8 cellular contexts compared by ENCODE assay signal in the genomic region with DNA sequence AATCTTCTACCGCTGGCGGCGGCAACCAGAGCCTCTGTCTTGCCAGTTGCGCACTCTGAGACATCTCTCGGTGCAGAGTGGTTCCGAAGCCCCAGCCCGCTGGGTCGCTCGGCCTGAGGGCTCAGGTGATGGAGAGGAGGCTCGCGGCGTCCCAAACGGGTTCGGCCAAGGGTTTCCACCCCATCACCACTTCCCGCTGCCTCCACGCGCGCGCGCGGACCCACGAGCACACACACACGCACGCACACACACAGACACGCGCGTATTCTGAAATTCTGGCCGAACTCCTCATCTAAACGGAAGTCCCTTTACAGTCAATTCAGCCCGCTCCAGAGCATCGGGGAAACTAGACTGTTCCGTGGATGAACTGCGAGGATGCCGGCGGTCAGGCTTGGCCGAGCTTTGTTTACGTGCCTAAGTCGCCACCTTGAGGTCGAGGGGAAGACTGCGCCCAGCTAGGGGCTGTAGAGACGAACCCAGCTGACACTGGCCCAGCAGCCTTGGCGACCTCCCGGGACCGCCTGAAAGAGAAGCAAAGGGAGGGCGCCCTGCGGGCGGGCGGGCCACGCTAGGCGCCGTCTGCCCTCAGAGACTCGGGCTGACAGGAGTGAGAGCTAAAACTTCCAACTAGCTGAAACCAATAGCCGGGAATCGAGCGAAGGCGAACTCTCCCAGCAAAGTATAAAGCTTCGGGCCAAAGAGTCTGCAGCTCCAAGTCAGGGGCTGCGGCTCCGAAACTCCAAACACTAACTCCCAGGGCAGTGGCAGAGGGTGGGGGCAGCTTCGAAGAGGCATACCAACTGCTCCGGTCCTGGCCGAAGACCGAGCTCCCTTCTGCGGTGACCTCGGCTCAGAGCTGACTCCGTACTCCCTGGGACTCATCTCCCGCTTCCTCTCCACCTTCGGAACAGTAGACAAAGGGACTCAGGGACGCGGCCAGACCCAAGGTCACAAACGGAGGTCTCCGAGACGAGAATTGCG.
DNase-seq lines count a peak whose midpoint lies in the region; ATAC-seq and TF ChIP-seq lines count a peak whose summit lies in the region.

No MANE protein-coding gene starts in this region.

- H3K4me1 ChIP-seq in HUES48 (ENCODE audit: control insufficient read depth, insufficient read depth, low read length): peaks cover 12% of the 10 kb centered on the region; the same call in 1 of the 2 replicates

- H3K9ac ChIP-seq in HUES48 (ENCODE audit: low read depth, low read length): no peak overlapping the region

- H3K9me3 ChIP-seq in HUES48 (ENCODE audit: control insufficient read depth, insufficient read depth, low read length): no peaks in the 10 kb centered on the region

- peaks cover 25% of the 10 kb centered on the region for H3K4me1 Mint-ChIP-seq in activated T-cell treated with anti-CD3 and anti-CD28 coated beads, Interleukin-2, amount 50 U/mL, for 24 hours (ENCODE audit: low read depth)
- peaks cover 4 to 22% (median 19%) of the 10 kb centered on the region in 3 donors for H3K4me1 Mint-ChIP-seq in naive B cell
- H3K4me1 Mint-ChIP-seq in stimulated activated naive CD8-positive, alpha-beta T cell treated with anti-CD3 and anti-CD28 coated beads, Interleukin-15, amount 100 ng/mL, for 72 hours: peaks cover 36% of the 10 kb centered on the region

- H3K27ac Mint-ChIP-seq in activated T-cell treated with anti-CD3 and anti-CD28 coated beads, Interleukin-2, amount 50 U/mL, for 24 hours: no peak overlapping the region
- peak overlapping the region in 2 of 6 donors; percentile 33 to 87 for H3K27ac Mint-ChIP-seq in naive B cell
- H3K27ac Mint-ChIP-seq in stimulated activated naive CD8-positive, alpha-beta T cell treated with anti-CD3 and anti-CD28 coated beads, Interleukin-15, amount 100 ng/mL, for 72 hours: peak overlapping the region in 1 of 2 donors; percentile 74

- H3K36me3 ChIP-seq in HUES48 (ENCODE audit: control insufficient read depth, insufficient read depth, low read length): no peaks in the 10 kb centered on the region

- peak; percentile 77 for TF ChIP-seq CTCF in fibroblast of mammary gland (conservative IDR thresholded peaks at IDR 0.05; ENCODE audit: control insufficient read depth, insufficient read depth, low read depth, low read length)

- H3K4me3 ChIP-seq in HUES48 (ENCODE audit: low read depth, low read length): peak overlapping the region; percentile 63
- peak overlapping the region; percentile 11 for H3K4me3 ChIP-seq in fibroblast of mammary gland (ENCODE audit: control insufficient read depth, low read depth, low read length)

- peaks cover 27% of the 10 kb centered on the region for H3K27me3 Mint-ChIP-seq in activated T-cell treated with anti-CD3 and anti-CD28 coated beads, Interleukin-2, amount 50 U/mL, for 24 hours
- H3K27me3 Mint-ChIP-seq in naive B cell: peaks cover 22 to 54% (median 33%) of the 10 kb centered on the region in 3 donors
- peaks cover 7% of the 10 kb centered on the region for H3K27me3 Mint-ChIP-seq in stimulated activated naive CD8-positive, alpha-beta T cell treated with anti-CD3 and anti-CD28 coated beads, Interleukin-15, amount 100 ng/mL, for 72 hours

- peaks cover 98% of the 10 kb centered on the region for H3K27me3 ChIP-seq in HUES48 (ENCODE audit: control insufficient read depth, insufficient read depth, low read length)

- H3K36me3 Mint-ChIP-seq in activated T-cell treated with anti-CD3 and anti-CD28 coated beads, Interleukin-2, amount 50 U/mL, for 24 hours (ENCODE audit: low read depth): no peaks in the 10 kb centered on the region
- H3K36me3 Mint-ChIP-seq in naive B cell: no peaks in the 10 kb centered on the region

- H3K9me3 Mint-ChIP-seq in activated T-cell treated with anti-CD3 and anti-CD28 coated beads, Interleukin-2, amount 50 U/mL, for 24 hours: no peaks in the 10 kb centered on the region
- peaks cover 0 to 21% (median 8%) of the 10 kb centered on the region in 7 donors for H3K9me3 Mint-ChIP-seq in naive B cell
- H3K9me3 Mint-ChIP-seq in stimulated activated naive CD8-positive, alpha-beta T cell treated with anti-CD3 and anti-CD28 coated beads, Interleukin-15, amount 100 ng/mL, for 72 hours: no peaks in the 10 kb centered on the region

- DNase-seq in DMS53 (lab: John Stamatoyannopoulos, UW): peak; percentile 94
- peak; percentile 36 for DNase-seq in NOMO-1 treated with dmso at 0.1 percent for 144 hours (lab: John Stamatoyannopoulos, UW; ENCODE audit: unreplicated experiment)
- DNase-seq in activated T-cell treated with anti-CD3 and anti-CD28 coated beads, Interleukin-2, amount 50 U/mL, for 24 hours: peak; percentile 74
- DNase-seq in fibroblast of mammary gland (ENCODE audit: low read depth): peak; percentile 75
- peak; percentile 26 for DNase-seq in naive B cell
- peak; percentile 72 to 79 for DNase-seq in stimulated activated naive CD8-positive, alpha-beta T cell treated with anti-CD3 and anti-CD28 coated beads, Interleukin-15, amount 100 ng/mL, for 72 hours

- ATAC-seq in GM21529 (IDR thresholded peaks at IDR 0.05; ENCODE audit: unreplicated experiment): peak; percentile 99
- ATAC-seq in naive B cell (ENCODE audit: low read depth in 2 of 2): peak; percentile 80 to 83
- peak; percentile 96 for ATAC-seq in stimulated activated naive CD8-positive, alpha-beta T cell treated with anti-CD3 and anti-CD28 coated beads, Interleukin-15, amount 100 ng/mL, for 72 hours

- no peak overlapping the region for H3K27ac ChIP-seq in HUES48 (ENCODE audit: low read depth, low read length)

- peak overlapping the region; percentile 68 for H3K4me3 Mint-ChIP-seq in activated T-cell treated with anti-CD3 and anti-CD28 coated beads, Interleukin-2, amount 50 U/mL, for 24 hours
- peak overlapping the region; percentile 54 to 84 (median 68) for H3K4me3 Mint-ChIP-seq in naive B cell
- H3K4me3 Mint-ChIP-seq in stimulated activated naive CD8-positive, alpha-beta T cell treated with anti-CD3 and anti-CD28 coated beads, Interleukin-15, amount 100 ng/mL, for 72 hours: peak overlapping the region; percentile 72 to 81

Comparison
In these comparisons a context has a peak if more than half of its experiments do, and no peak if none do; other contexts are left out.
1. DNase-seq: peak in every context shown above with its lines; median percentile 94 in DMS53; 76 in stimulated activated naive CD8-positive, alpha-beta T cell treated with anti-CD3 and anti-CD28 coated beads, Interleukin-15, amount 100 ng/mL, for 72 hours; 75 in fibroblast of mammary gland; 74 in activated T-cell treated with anti-CD3 and anti-CD28 coated beads, Interleukin-2, amount 50 U/mL, for 24 hours; 36 in NOMO-1 treated with dmso at 0.1 percent for 144 hours; 26 in naive B cell.